In the genomic region with DNA sequence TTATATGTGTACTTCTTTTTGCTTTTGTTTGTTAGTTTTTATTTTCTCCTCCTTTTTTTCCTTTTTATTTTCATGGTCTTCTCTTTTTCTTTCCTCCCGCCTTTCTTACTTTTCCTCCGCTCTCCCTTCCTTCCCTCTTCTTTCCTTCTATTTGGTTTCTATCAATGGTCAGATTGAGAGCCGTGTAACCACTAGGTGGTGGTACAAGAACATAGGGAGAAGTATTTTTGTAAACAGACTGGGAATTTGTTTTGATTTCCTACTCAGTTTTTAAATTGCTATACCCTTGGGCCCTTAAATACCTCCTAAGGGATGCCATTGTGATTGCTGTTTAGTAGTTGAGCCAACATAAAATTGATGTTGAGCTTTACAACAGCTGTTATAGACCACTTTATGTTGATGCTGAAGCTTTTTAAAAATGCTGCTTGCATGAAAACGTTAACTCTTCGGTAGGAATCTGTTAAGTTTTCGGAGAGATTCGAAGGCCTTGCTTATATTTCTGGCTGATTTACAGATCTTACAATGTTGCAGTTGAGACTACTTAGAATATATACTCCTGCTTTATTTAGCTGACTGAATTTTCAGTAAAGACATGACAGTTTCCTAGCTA, we compare ENCODE assay signal across 8 cellular contexts.
DNase-seq lines count a peak whose midpoint lies in the region; ATAC-seq and TF ChIP-seq lines count a peak whose summit lies in the region.

No MANE protein-coding gene starts in this region.

- no peak overlapping the region for H3K27ac ChIP-seq in ACC112 (ENCODE audit: low read depth, low read length)

- no peaks in the 10 kb centered on the region for H3K9me3 Mint-ChIP-seq in progenitor cell of endocrine pancreas (ENCODE audit: low read depth)

- peak overlapping the region; percentile 87 for H3K27ac Mint-ChIP-seq in T-helper 17 cell
- H3K27ac Mint-ChIP-seq in progenitor cell of endocrine pancreas, result no peak overlapping the region

- H3K36me3 Mint-ChIP-seq in T-helper 17 cell (ENCODE audit: low read depth), result peaks cover 2% of the 10 kb centered on the region
- no peaks in the 10 kb centered on the region for H3K36me3 Mint-ChIP-seq in progenitor cell of endocrine pancreas (ENCODE audit: insufficient read depth)

- peak overlapping the region; percentile 39 for H3K4me3 Mint-ChIP-seq in T-helper 17 cell
- H3K4me3 Mint-ChIP-seq in progenitor cell of endocrine pancreas (ENCODE audit: low read depth), result no peak overlapping the region

- no peaks in the 10 kb centered on the region for H3K27me3 Mint-ChIP-seq in T-helper 17 cell
- no peaks in the 10 kb centered on the region for H3K27me3 Mint-ChIP-seq in progenitor cell of endocrine pancreas

- H3K36me3 ChIP-seq in ACC112 (ENCODE audit: insufficient read depth, low read length), result no peaks in the 10 kb centered on the region

- no peaks in the 10 kb centered on the region for H3K79me2 ChIP-seq in ACC112 (ENCODE audit: control insufficient read depth, insufficient read depth, low read length, unreplicated experiment)

- H3K27me3 ChIP-seq in ACC112 (ENCODE audit: insufficient read depth, low read length), result no peaks in the 10 kb centered on the region

- H3K4me3 ChIP-seq in ACC112 (ENCODE audit: low read depth, low read length) (no peak overlapping the region), fibroblast of mammary gland (ENCODE audit: control insufficient read depth, low read depth, low read length) (no peak overlapping the region)

- peaks cover 27% of the 10 kb centered on the region for H3K4me1 ChIP-seq in ACC112 (ENCODE audit: control insufficient read depth, insufficient read depth, low read length, unreplicated experiment)

- peak; percentile 84 for TF ChIP-seq CTCF in fibroblast of mammary gland (conservative IDR thresholded peaks at IDR 0.05; ENCODE audit: control insufficient read depth, insufficient read depth, low read depth, low read length)
- TF ChIP-seq CTCF in progenitor cell of endocrine pancreas (IDR thresholded peaks at IDR 0.05; ENCODE audit: unreplicated experiment), result peak; percentile 68

- H3K9me3 ChIP-seq in T-helper 17 cell (ENCODE audit: control insufficient read depth, low read length, poor library complexity, severe bottlenecking), result no peaks in the 10 kb centered on the region

- H3K4me1 Mint-ChIP-seq in T-helper 17 cell (peaks cover 22% of the 10 kb centered on the region), progenitor cell of endocrine pancreas (ENCODE audit: low read depth) (no peaks in the 10 kb centered on the region)

- ATAC-seq in T-helper 17 cell, result peak; percentile 45
- ATAC-seq in GM18502 (IDR thresholded peaks at IDR 0.05; ENCODE audit: poor library complexity, unreplicated experiment), result no peak
- ATAC-seq in HG02870 (IDR thresholded peaks at IDR 0.05; ENCODE audit: unreplicated experiment), result no peak

- peak overlapping the region; percentile 2 for H2AFZ ChIP-seq in ACC112 (ENCODE audit: low read length, unreplicated experiment)

- DNase-seq in ELR (ENCODE audit: low read depth) (peak; percentile 77), NCI-H1436 treated with DMSO at 0.1 percent for 48 hours (lab: John Stamatoyannopoulos, UW) (peak; percentile 69), T-helper 17 cell (no peak), fibroblast of mammary gland (ENCODE audit: low read depth) (peak; percentile 79), progenitor cell of endocrine pancreas (ENCODE audit: low spot score, unreplicated experiment) (no peak)

Comparison
In these comparisons a context has a peak if more than half of its experiments do, and no peak if none do; other contexts are left out.
1. DNase-seq: peak in ELR (single experiment), NCI-H1436 treated with DMSO at 0.1 percent for 48 hours (single experiment) and fibroblast of mammary gland (single experiment); none in T-helper 17 cell (0 of 3) and progenitor cell of endocrine pancreas (single experiment).